19 cellular contexts compared by ENCODE assay signal in the genomic region with DNA sequence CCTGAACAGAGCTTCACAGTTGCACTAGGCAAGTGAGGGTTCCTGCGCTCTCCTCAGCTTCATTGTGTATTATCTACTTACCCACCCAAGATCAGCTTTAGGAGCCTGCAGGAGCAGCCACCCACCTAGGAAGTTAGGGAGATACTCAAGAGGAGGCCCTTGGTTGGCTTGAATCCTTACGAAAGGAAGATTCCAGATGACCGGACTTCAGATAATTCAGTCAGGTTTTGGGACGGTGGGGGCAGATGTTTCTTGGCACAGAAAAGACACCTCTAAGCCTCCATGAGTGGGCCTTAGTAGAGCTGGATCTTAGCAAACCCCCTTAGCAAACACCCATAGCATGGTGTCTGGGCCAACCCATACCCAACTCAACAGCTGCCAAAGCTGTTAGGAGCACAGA.
"Had no signal": no experiment of that assay in that cellular context is flagged by ENCODE, and none has a peak within 500 bp of the region (broad histone marks: within the 10 kb centered on the region; RNA-seq: fewer than 3 reads in every experiment).

No MANE protein-coding gene starts in this region.

- DNase-seq: activated CD4-positive, alpha-beta T cell treated with anti-CD3 and anti-CD28 coated beads for 36 hours; activated gamma-delta T cell; effector memory CD4-positive, alpha-beta T cell; kidney; nephron progenitor cell; right cardiac atrium; stimulated activated CD4-positive, alpha-beta T cell treated with anti-CD3 and anti-CD28 coated beads, Interleukin-4, amount 100 ng/mL, for 4 hours; stimulated activated naive B cell treated with anti-CD40 and anti-IgM and Interleukin-4, amounts not matched to agents 10 μg/mL and 1 μg/mL and 100 μg/mL, for 72 hours; SW 1271; T-helper 2 cell; WERI-Rb-1 had no signal

- H3K36me3 ChIP-seq: gastroesophageal sphincter, prostate gland had no signal

- ATAC-seq: activated CD4-positive, alpha-beta T cell treated with anti-CD3 and anti-CD28 coated beads for 36 hours; gastroesophageal sphincter; heart left ventricle; left lobe of liver; right cardiac atrium; stimulated activated naive B cell treated with anti-CD40 and anti-IgM and Interleukin-4, amounts not matched to agents 10 μg/mL and 1 μg/mL and 100 μg/mL, for 72 hours had no signal

- H3K27ac ChIP-seq: esophagus muscularis mucosa, gastroesophageal sphincter, heart left ventricle, prostate gland, WERI-Rb-1 had no signal

- H3K4me1 ChIP-seq: prostate gland had no signal

- H3K9me3 ChIP-seq: esophagus muscularis mucosa, gastroesophageal sphincter, heart left ventricle, prostate gland had no signal

- H3K27me3 Mint-ChIP-seq: activated CD4-positive, alpha-beta T cell treated with anti-CD3 and anti-CD28 coated beads for 36 hours; activated naive CD4-positive, alpha-beta T cell treated with anti-CD3 and anti-CD28 coated beads, Interleukin-2, amount 50 U/mL, for 24 hours; dendritic cell treated with granulocyte-macrophage colony-stimulating factor and Interleukin-4, amounts not matched to agents 40 ng/mL and 50 ng/mL, for 4 days; stimulated activated naive B cell treated with anti-CD40 and anti-IgM and Interleukin-4, amounts not matched to agents 10 μg/mL and 1 μg/mL and 100 μg/mL, for 72 hours had no signal

- H3K27me3 ChIP-seq: esophagus muscularis mucosa, gastroesophageal sphincter, heart left ventricle had no signal

- H3K9me3 Mint-ChIP-seq: activated naive CD4-positive, alpha-beta T cell treated with anti-CD3 and anti-CD28 coated beads, Interleukin-2, amount 50 U/mL, for 24 hours; dendritic cell treated with granulocyte-macrophage colony-stimulating factor and Interleukin-4, amounts not matched to agents 40 ng/mL and 50 ng/mL, for 4 days; mesothelial cell of epicardium; nephron progenitor cell; stimulated activated naive B cell treated with anti-CD40 and anti-IgM and Interleukin-4, amounts not matched to agents 10 μg/mL and 1 μg/mL and 100 μg/mL, for 72 hours had no signal

- H3K4me3 ChIP-seq: esophagus muscularis mucosa, gastroesophageal sphincter, heart left ventricle, prostate gland had no signal

- H3K36me3 Mint-ChIP-seq: activated naive CD4-positive, alpha-beta T cell treated with anti-CD3 and anti-CD28 coated beads, Interleukin-2, amount 50 U/mL, for 24 hours; mesothelial cell of epicardium had no signal

- H3K27ac Mint-ChIP-seq: activated naive CD4-positive, alpha-beta T cell treated with anti-CD3 and anti-CD28 coated beads, Interleukin-2, amount 50 U/mL, for 24 hours; dendritic cell treated with granulocyte-macrophage colony-stimulating factor and Interleukin-4, amounts not matched to agents 40 ng/mL and 50 ng/mL, for 4 days; mesothelial cell of epicardium; nephron progenitor cell had no signal

- H3K4me3 Mint-ChIP-seq: activated naive CD4-positive, alpha-beta T cell treated with anti-CD3 and anti-CD28 coated beads, Interleukin-2, amount 50 U/mL, for 24 hours; dendritic cell treated with granulocyte-macrophage colony-stimulating factor and Interleukin-4, amounts not matched to agents 40 ng/mL and 50 ng/mL, for 4 days; stimulated activated naive B cell treated with anti-CD40 and anti-IgM and Interleukin-4, amounts not matched to agents 10 μg/mL and 1 μg/mL and 100 μg/mL, for 72 hours had no signal
